10 cellular contexts compared by ENCODE assay signal in genomic region chr15:48641416-48641815, GRCh38. TPM values are rescaled to one million over a fixed set of nuclear protein-coding genes. Genes with fewer than 3 reads are reported as not detected.
DNase-seq lines count a peak whose midpoint lies in the region; ATAC-seq and TF ChIP-seq lines count a peak whose summit lies in the region.
"Had no signal": no experiment of that assay in that cellular context is flagged by ENCODE, and none has a peak within 500 bp of the region (broad histone marks: within the 10 kb centered on the region; RNA-seq: fewer than 3 reads in every experiment).

No MANE protein-coding gene starts in this region.

- H3K4me3 Mint-ChIP-seq in CD4-positive, alpha-beta T cell: no peak overlapping the region
- no peak overlapping the region for H3K4me3 Mint-ChIP-seq in activated T-helper 17 cell treated with anti-CD3 and anti-CD28 coated beads, Interleukin-2, amount 50 U/mL, for 72 hours
- H3K4me3 Mint-ChIP-seq: stimulated activated naive CD8-positive, alpha-beta T cell treated with anti-CD3 and anti-CD28 coated beads, Interleukin-15, Interleukin-2, amounts not matched to agents 100 ng/mL and 50 ng/mL, for 24 hours had no signal

- POLR2A ChIA-PET in CD4-positive, alpha-beta T cell (lab: Charles Lee): no interaction called here

- H3K18ac ChIP-seq in trophoblast cell (ENCODE audit: low read length): no peak overlapping the region

- no peak overlapping the region for H3K27ac Mint-ChIP-seq in CD4-positive, alpha-beta T cell
- H3K27ac Mint-ChIP-seq in activated T-helper 17 cell treated with anti-CD3 and anti-CD28 coated beads, Interleukin-2, amount 50 U/mL, for 72 hours: no peak overlapping the region
- H3K27ac Mint-ChIP-seq: stimulated activated naive CD8-positive, alpha-beta T cell treated with anti-CD3 and anti-CD28 coated beads, Interleukin-15, Interleukin-2, amounts not matched to agents 100 ng/mL and 50 ng/mL, for 24 hours had no signal

- no peaks in the 10 kb centered on the region for H3K4me1 Mint-ChIP-seq in CD4-positive, alpha-beta T cell (ENCODE audit: low read depth)
- H3K4me1 Mint-ChIP-seq in activated T-helper 17 cell treated with anti-CD3 and anti-CD28 coated beads, Interleukin-2, amount 50 U/mL, for 72 hours: no peaks in the 10 kb centered on the region

- H3K4me2 ChIP-seq in trophoblast cell (ENCODE audit: low read length): no peak overlapping the region

- peak; percentile 23 for ATAC-seq in GM18502 (IDR thresholded peaks at IDR 0.05; ENCODE audit: poor library complexity, unreplicated experiment)
- no peak for ATAC-seq in CD4-positive, alpha-beta T cell (ENCODE audit: poor library complexity)
- no peak for ATAC-seq in activated T-helper 17 cell treated with anti-CD3 and anti-CD28 coated beads, Interleukin-2, amount 50 U/mL, for 72 hours (replicated peaks)

- H3K36me3 ChIP-seq in sigmoid colon (no peaks in the 10 kb centered on the region), trophoblast cell (ENCODE audit: control insufficient read depth in 1 of 2, insufficient read depth in 2 of 2, low read length in 2 of 2) (no peaks in the 10 kb centered on the region)

- no peak overlapping the region for H3K23ac ChIP-seq in trophoblast cell (ENCODE audit: low read length)

- H3K14ac ChIP-seq in trophoblast cell (ENCODE audit: low read length): no peak overlapping the region

- peaks cover 0 to 22% (median 21%) of the 10 kb centered on the region in 4 donors for H3K4me1 ChIP-seq in sigmoid colon
- peaks cover 0 to 8% of the 10 kb centered on the region in 2 experiments for H3K4me1 ChIP-seq in trophoblast cell (ENCODE audit: control insufficient read depth in 1 of 2, insufficient read depth in 2 of 2, low read length in 2 of 2)

- no peak overlapping the region for H2AK5ac ChIP-seq in trophoblast cell (ENCODE audit: low read length)

- intact Hi-C loops in sigmoid colon (cut with DNase I): loop anchor here (10.0 kb wide), 2 partner anchors 107 to 227 kb away; no protein-coding TSS in a partner anchor
- intact Hi-C loops in CD4-positive, alpha-beta T cell (cut with DNase I, micrococcal nuclease): no loop called here

- H3K36me3 Mint-ChIP-seq in CD4-positive, alpha-beta T cell (ENCODE audit: low read depth): no peaks in the 10 kb centered on the region
- no peaks in the 10 kb centered on the region for H3K36me3 Mint-ChIP-seq in activated T-helper 17 cell treated with anti-CD3 and anti-CD28 coated beads, Interleukin-2, amount 50 U/mL, for 72 hours (ENCODE audit: low read depth)

- H3K9me3 ChIP-seq in sigmoid colon (no peaks in the 10 kb centered on the region), trophoblast cell (ENCODE audit: insufficient read depth, low read depth, low read length) (no peaks in the 10 kb centered on the region)
- H3K9me3 ChIP-seq in CD4-positive, alpha-beta T cell (ENCODE audit: control insufficient read depth, low read length): no peaks in the 10 kb centered on the region

- H2BK120ac ChIP-seq in trophoblast cell (ENCODE audit: insufficient read depth, low read length, poor library complexity): no peak overlapping the region

- H2AFZ ChIP-seq in trophoblast cell (ENCODE audit: insufficient read depth, low read length, poor library complexity): no peak overlapping the region

- 60 to 63% methylated on average over 3 of the region's 3 CpGs for WGBS in sigmoid colon, 2 donors
- WGBS in trophoblast cell (ENCODE audit: extremely low coverage, insufficient coverage, insufficient read length): no CpG with 5 or more reads among the region's 3 CpGs

- TF ChIP-seq POLR2A in sigmoid colon (IDR thresholded peaks at IDR 0.05): no peak

- no peak overlapping the region for H3K9ac ChIP-seq in trophoblast cell (ENCODE audit: low read length)

- H4K91ac ChIP-seq in trophoblast cell (ENCODE audit: low read depth, low read length): no peak overlapping the region

- H2BK5ac ChIP-seq in trophoblast cell (ENCODE audit: low read depth, low read length, poor library complexity): no peak overlapping the region

- no peak overlapping the region for H3K4ac ChIP-seq in trophoblast cell (ENCODE audit: low read depth, low read length)

- peaks cover 4% of the 10 kb centered on the region for H3K79me2 ChIP-seq in trophoblast cell (ENCODE audit: control insufficient read depth, insufficient read depth, low read length, poor library complexity)

- no peak overlapping the region for H4K8ac ChIP-seq in trophoblast cell (ENCODE audit: low read depth, low read length)

- no peak overlapping the region for H4K12ac ChIP-seq in trophoblast cell (ENCODE audit: low read depth, low read length)

- H3K27me3 ChIP-seq in sigmoid colon: peaks cover 0 to 25% (median 9%) of the 10 kb centered on the region in 3 donors
- H3K27me3 ChIP-seq in trophoblast cell (ENCODE audit: insufficient read depth, low read length): peaks cover 23% of the 10 kb centered on the region
- H3K27me3 ChIP-seq in CD4-positive, alpha-beta T cell (ENCODE audit: control insufficient read depth, insufficient read depth, low read length): peaks cover 35% of the 10 kb centered on the region

- peak overlapping the region in 3 of 4 donors; percentile 19 to 95 (median 82) for H3K27ac ChIP-seq in sigmoid colon
- H3K27ac ChIP-seq in trophoblast cell (ENCODE audit: low read depth, low read length): no peak overlapping the region
- no peak overlapping the region for H3K27ac ChIP-seq in CD4-positive, alpha-beta T cell (ENCODE audit: low read depth, low read length)

- no peak for TF ChIP-seq EP300 in sigmoid colon (IDR thresholded peaks at IDR 0.05)

- peaks cover 33% of the 10 kb centered on the region for H3K27me3 Mint-ChIP-seq in CD4-positive, alpha-beta T cell
- peaks cover 22% of the 10 kb centered on the region for H3K27me3 Mint-ChIP-seq in activated T-helper 17 cell treated with anti-CD3 and anti-CD28 coated beads, Interleukin-2, amount 50 U/mL, for 72 hours

- H3K9me3 Mint-ChIP-seq in CD4-positive, alpha-beta T cell: no peaks in the 10 kb centered on the region
- no peaks in the 10 kb centered on the region for H3K9me3 Mint-ChIP-seq in activated T-helper 17 cell treated with anti-CD3 and anti-CD28 coated beads, Interleukin-2, amount 50 U/mL, for 72 hours
- H3K9me3 Mint-ChIP-seq: stimulated activated naive CD8-positive, alpha-beta T cell treated with anti-CD3 and anti-CD28 coated beads, Interleukin-15, Interleukin-2, amounts not matched to agents 100 ng/mL and 50 ng/mL, for 24 hours had no signal

- TF ChIP-seq CTCF in sigmoid colon (IDR thresholded peaks at IDR 0.05): no peak
- no peak for TF ChIP-seq CTCF in CD4-positive, alpha-beta T cell (IDR thresholded peaks at IDR 0.05)

- H3K4me3 ChIP-seq in sigmoid colon (peak overlapping the region in 2 of 4 donors; percentile 10 to 72), trophoblast cell (ENCODE audit: low read depth, low read length) (no peak overlapping the region)

- peaks cover 3% of the 10 kb centered on the region for H3K79me1 ChIP-seq in trophoblast cell (ENCODE audit: low read length)

- CTCF ChIA-PET in CD4-positive, alpha-beta T cell (lab: Charles Lee): no interaction called here

- DNase-seq in NCI-H1105 (lab: John Stamatoyannopoulos, UW) (peak; percentile 5), dermis blood vessel endothelial cell (peak; percentile 73), sigmoid colon (no peak), NCI-H1048 (lab: John Stamatoyannopoulos, UW) (no peak), trophoblast cell (no peak)
- DNase-seq in CD4-positive, alpha-beta T cell: no peak
- DNase-seq: activated CD8-positive, alpha-beta memory T cell treated with anti-CD3 and anti-CD28 coated beads for 24 hours had no signal

- H2BK12ac ChIP-seq in trophoblast cell (ENCODE audit: low read length): no peak overlapping the region

RNA-seq across cellular contexts. Expression of gene FBN1, which starts 4.1 kb away (rescaled TPM):
- 122 and 163 TPM in 2 replicates for total RNA-seq in dermis blood vessel endothelial cell
- 100 to 1,000 TPM in 1 of 4 donors, 10 to 100 TPM in 3; 57.0 to 173 (median 74.7) TPM for total RNA-seq in sigmoid colon
- polyA plus RNA-seq in sigmoid colon: 10 to 100 TPM in 1 of 3 donors, 1 to 10 TPM in 2; 1.2 to 15.0 (median 6.6) TPM
- 4.4 and 5.3 TPM in 2 replicates for polyA plus RNA-seq in trophoblast cell (2013)
- under 1 TPM; 0.11 to 0.25 TPM for total RNA-seq in CD4-positive, alpha-beta T cell
- 1 to 10 TPM in 1 of 2 donors, under 1 TPM in 1; 0.91 to 1.6 TPM for total RNA-seq in activated T-helper 17 cell treated with anti-CD3 and anti-CD28 coated beads, Interleukin-2, amount 50 U/mL, for 72 hours

Comparison
In these comparisons a context has a peak if more than half of its experiments do, and no peak if none do; other contexts are left out.
1. DNase-seq: peak in NCI-H1105 (single experiment) and dermis blood vessel endothelial cell (single experiment); none in sigmoid colon (single experiment), NCI-H1048 (single experiment), trophoblast cell (0 of 2) and CD4-positive, alpha-beta T cell (0 of 10).
2. H3K27ac ChIP-seq: peak in sigmoid colon (3 of 4); none in trophoblast cell (single experiment) and CD4-positive, alpha-beta T cell (single experiment).
3. RNA of gene FBN1, which starts 4.1 kb away (total RNA-seq): 122 to 163 TPM in dermis blood vessel endothelial cell and 57.0 to 173 TPM in sigmoid colon; 0.91 to 1.6 TPM in activated T-helper 17 cell treated with anti-CD3 and anti-CD28 coated beads, Interleukin-2, amount 50 U/mL, for 72 hours and 0.11 to 0.25 TPM in CD4-positive, alpha-beta T cell; every median in the first group is over 10 times any median in the second.